6 cellular contexts compared by ENCODE assay signal in genomic region chr4:86446996-86447395, GRCh38.
"Had no signal": no experiment of that assay in that cellular context is flagged by ENCODE, and none has a peak within 500 bp of the region (broad histone marks: within the 10 kb centered on the region; RNA-seq: fewer than 3 reads in every experiment).

No MANE protein-coding gene starts in this region.

- H3K36me3 ChIP-seq: HAP-1 had no signal

- H3K4me3 Mint-ChIP-seq: HFFc6 had no signal

- ATAC-seq: HCT116, K562 had no signal

- DNase-seq: GOT3, HFFc6, IMR-90 had no signal

- H3K9me3 ChIP-seq: HAP-1 had no signal

- H3K27ac Mint-ChIP-seq: HFFc6 had no signal

- H3K4me3 ChIP-seq: HAP-1, K562 had no signal

- H3K9me3 Mint-ChIP-seq: HFFc6 had no signal
